ENCODE assay signal across 21 cellular contexts in genomic region chr5:7882926-7883325, GRCh38. TPM values are rescaled to one million over a fixed set of nuclear protein-coding genes. Genes with fewer than 3 reads are reported as not detected.
DNase-seq lines count a peak whose midpoint lies in the region; ATAC-seq, FAIRE-seq and TF ChIP-seq lines count a peak whose summit lies in the region.
"Had no signal": no experiment of that assay in that cellular context is flagged by ENCODE, and none has a peak within 500 bp of the region (broad histone marks: within the 10 kb centered on the region; RNA-seq: fewer than 3 reads in every experiment).

No MANE protein-coding gene starts in this region.

- H3K27me3 ChIP-seq in CD4-positive, CD25-positive, alpha-beta regulatory T cell (ENCODE audit: control insufficient read depth, insufficient read depth, low read length) = no peaks in the 10 kb centered on the region
- H3K27me3 ChIP-seq in dorsolateral prefrontal cortex = no peaks in the 10 kb centered on the region
- H3K27me3 ChIP-seq: SJCRH30 had no signal

- TF ChIP-seq POLR2A in GM12891 (IDR thresholded peaks at IDR 0.05; ENCODE audit: low read depth, low read length) = no peak

- H3K4me1 ChIP-seq in CD4-positive, CD25-positive, alpha-beta regulatory T cell (ENCODE audit: control insufficient read depth, insufficient read depth, low read length, poor library complexity, severe bottlenecking) = peaks cover 11% of the 10 kb centered on the region
- H3K4me1 ChIP-seq: SJCRH30 had no signal

- DNase-seq in CD4-positive, CD25-positive, alpha-beta regulatory T cell = no peak
- DNase-seq in NCI-H187 treated with DMSO at 0.1 percent for 48 hours (lab: John Stamatoyannopoulos, UW) (peak; percentile 21), dorsolateral prefrontal cortex (no peak), progenitor cell of endocrine pancreas (ENCODE audit: low spot score, unreplicated experiment) (no peak), MCF 10A (ENCODE audit: unreplicated experiment) (no peak), KBM-7 (no peak), GM12891 (ENCODE audit: insufficient read length, low spot score) (no peak)
- DNase-seq: Calu3; CD8-positive, alpha-beta T cell; HFFc6; NCI-H1092; NCI-H1436 treated with DMSO at 0.1 percent for 48 hours; NCI-H2081; NCI-H510A treated with DMSO at 0.1 percent for 48 hours; NCI-H774; SJCRH30 had no signal

- peak overlapping the region in 2 of 3 donors; percentile 17 to 43 for H3K27ac Mint-ChIP-seq in CD4-positive, CD25-positive, alpha-beta regulatory T cell
- peak overlapping the region; percentile 37 for H3K27ac Mint-ChIP-seq in progenitor cell of endocrine pancreas
- H3K27ac Mint-ChIP-seq in MCF 10A (ENCODE audit: low read depth, unreplicated experiment) = no peak overlapping the region
- H3K27ac Mint-ChIP-seq: CD8-positive, alpha-beta T cell; HFFc6 had no signal

- H3K36me3 ChIP-seq in CD4-positive, CD25-positive, alpha-beta regulatory T cell (ENCODE audit: control insufficient read depth, insufficient read depth, low read length) = peaks cover 85% of the 10 kb centered on the region

- POLR2A ChIA-PET in MCF 10A (lab: Yijun Ruan, JAX) = interaction anchor here (0.7 kb wide), 1 partner anchor 15 kb away, joined by 3 read pairs; no protein-coding TSS in a partner anchor

- peaks cover 21 to 50% (median 30%) of the 10 kb centered on the region in 4 donors for H3K4me1 Mint-ChIP-seq in CD4-positive, CD25-positive, alpha-beta regulatory T cell
- H3K4me1 Mint-ChIP-seq in progenitor cell of endocrine pancreas (ENCODE audit: low read depth) (peaks cover 9% of the 10 kb centered on the region), MCF 10A (ENCODE audit: insufficient read depth, unreplicated experiment) (peaks cover 13% of the 10 kb centered on the region)

- BruUV-seq in MCF 10A (replicated peaks; lab: Mats Ljungman, UMichigan) = no TSS peak

- H3K9me3 ChIP-seq in CD4-positive, CD25-positive, alpha-beta regulatory T cell (ENCODE audit: control insufficient read depth in 2 of 2, low read length in 2 of 2) = no peaks in the 10 kb centered on the region
- H3K9me3 ChIP-seq: SJCRH30 had no signal

- no peaks in the 10 kb centered on the region for H3K9me3 Mint-ChIP-seq in CD4-positive, CD25-positive, alpha-beta regulatory T cell
- H3K9me3 Mint-ChIP-seq in progenitor cell of endocrine pancreas (ENCODE audit: low read depth) (no peaks in the 10 kb centered on the region), MCF 10A (ENCODE audit: unreplicated experiment) (no peaks in the 10 kb centered on the region)
- H3K9me3 Mint-ChIP-seq: CD8-positive, alpha-beta T cell; HFFc6 had no signal

- H3K4me3 ChIP-seq in CD4-positive, CD25-positive, alpha-beta regulatory T cell (ENCODE audit: low read depth, low read length) = no peak overlapping the region
- H3K4me3 ChIP-seq in dorsolateral prefrontal cortex = no peak overlapping the region
- H3K4me3 ChIP-seq: SJCRH30 had no signal

- ATAC-seq in CD4-positive, CD25-positive, alpha-beta regulatory T cell (ENCODE audit: low read depth in 2 of 2) = no peak
- ATAC-seq in HG02610 (IDR thresholded peaks at IDR 0.05; ENCODE audit: unreplicated experiment) = no peak
- ATAC-seq: CD8-positive, alpha-beta T cell had no signal

- peaks cover 47% of the 10 kb centered on the region for H3K36me3 Mint-ChIP-seq in CD4-positive, CD25-positive, alpha-beta regulatory T cell
- H3K36me3 Mint-ChIP-seq in progenitor cell of endocrine pancreas (ENCODE audit: insufficient read depth) = peaks cover 25% of the 10 kb centered on the region
- H3K36me3 Mint-ChIP-seq in MCF 10A (ENCODE audit: insufficient read depth, unreplicated experiment) = peaks cover 76% of the 10 kb centered on the region

- TF ChIP-seq CTCF in dorsolateral prefrontal cortex (IDR thresholded peaks at IDR 0.05 in 54 of 56, conservative IDR thresholded peaks at IDR 0.05 in 2 of 56; ENCODE audit: low read depth in 1 of 56, partially characterized antibody in 56 of 56) (peak in 1 of 56 donors; percentile 12), progenitor cell of endocrine pancreas (IDR thresholded peaks at IDR 0.05; ENCODE audit: unreplicated experiment) (no peak), MCF 10A (IDR thresholded peaks at IDR 0.05; ENCODE audit: unreplicated experiment) (no peak)

- H3K27me3 Mint-ChIP-seq in CD4-positive, CD25-positive, alpha-beta regulatory T cell = no peaks in the 10 kb centered on the region
- no peaks in the 10 kb centered on the region for H3K27me3 Mint-ChIP-seq in progenitor cell of endocrine pancreas
- no peaks in the 10 kb centered on the region for H3K27me3 Mint-ChIP-seq in MCF 10A (ENCODE audit: insufficient read depth, unreplicated experiment)

- H3K4me3 Mint-ChIP-seq in CD4-positive, CD25-positive, alpha-beta regulatory T cell = no peak overlapping the region
- H3K4me3 Mint-ChIP-seq in progenitor cell of endocrine pancreas (ENCODE audit: low read depth) (no peak overlapping the region), MCF 10A (ENCODE audit: unreplicated experiment) (no peak overlapping the region)
- H3K4me3 Mint-ChIP-seq: CD8-positive, alpha-beta T cell; HFFc6 had no signal

- H3K27ac ChIP-seq in CD4-positive, CD25-positive, alpha-beta regulatory T cell (ENCODE audit: insufficient read depth, low read length, poor library complexity, severe bottlenecking) = no peak overlapping the region
- peak overlapping the region; percentile 3 to 99 (median 94) for H3K27ac ChIP-seq in dorsolateral prefrontal cortex
- H3K27ac ChIP-seq: KMS-11, SJCRH30 had no signal

- FAIRE-seq in GM12891 (lab: Jason Lieb, UNC) = no peak
- FAIRE-seq: A204.1, H54 had no signal

- intact Hi-C loops in dorsolateral prefrontal cortex (cut with DNase I) (loop anchor here in 1 of 2 donors (5.0 to 10.0 kb wide), 2 partner anchors 959 to 1322 kb away; no protein-coding TSS in a partner anchor), MCF 10A (cut with micrococcal nuclease) (no loop called here)

- in situ Hi-C loops in KBM-7 (cut with MboI; ENCODE audit: low pct_unique_long_range_greater_than_20kb, low sequenced_read_pairs) = no loop called here

- CTCF ChIA-PET in MCF 10A (lab: Yijun Ruan, JAX) = interaction anchor here (1.2 kb wide), 1 partner anchor 11 kb away, joined by 4 read pairs; no protein-coding TSS in a partner anchor

TF ChIP-seq in GM12891, 5 proteins besides CTCF, POLR2A, EP300 and RAD21:
- TF ChIP-seq SPI1 (IDR thresholded peaks at IDR 0.05; ENCODE audit: low read depth, low read length) (no peak), PAX5 (IDR thresholded peaks at IDR 0.05; ENCODE audit: insufficient read depth, low read length, severe bottlenecking) (no peak), TAF1 (IDR thresholded peaks at IDR 0.05; ENCODE audit: low read depth, low read length) (no peak), POU2F2 (IDR thresholded peaks at IDR 0.05; ENCODE audit: low read depth, low read length) (no peak), POLR2AphosphoS5 (IDR thresholded peaks at IDR 0.05; ENCODE audit: low read depth, low read length) (no peak)

RNA-seq across cellular contexts. Expression of gene MTRR, which starts 14.0 kb away (rescaled TPM):
- 101 TPM for total RNA-seq in CD4-positive, CD25-positive, alpha-beta regulatory T cell
- 10 to 100 TPM; 39.1 to 73.5 (median 52.9) TPM for polyA plus RNA-seq in CD4-positive, CD25-positive, alpha-beta regulatory T cell
- total RNA-seq in dorsolateral prefrontal cortex = 100 to 1,000 TPM in 1 of 120 experiments, 10 to 100 TPM in 119; 42.8 to 132 (median 64.0) TPM
- total RNA-seq in progenitor cell of endocrine pancreas = 49.0 and 49.3 TPM in 2 replicates
- total RNA-seq in MCF 10A (2022) = 46.6 and 88.6 TPM in 2 replicates
- polyA plus RNA-seq in GM12891 (2012; ENCODE audit: low read depth, missing spikeins) = 28.2 TPM

RNA-seq across cellular contexts. Expression of gene FASTKD3, which starts 14.1 kb away (rescaled TPM):
- 7.0 TPM for total RNA-seq in CD4-positive, CD25-positive, alpha-beta regulatory T cell
- polyA plus RNA-seq in CD4-positive, CD25-positive, alpha-beta regulatory T cell = 10 to 100 TPM; 11.5 to 16.8 (median 15.6) TPM
- total RNA-seq in dorsolateral prefrontal cortex (10 to 100 TPM in 65 of 120 experiments, 1 to 10 TPM in 55; 4.4 to 16.7 (median 10.2) TPM), progenitor cell of endocrine pancreas (9.4 and 11.1 TPM in 2 replicates), MCF 10A (2022) (7.8 and 7.9 TPM in 2 replicates)
- 7.6 TPM for polyA plus RNA-seq in GM12891 (2012; ENCODE audit: low read depth, missing spikeins)

RNA-seq across cellular contexts. Expression of gene CFAP90, which starts 32.0 kb away (rescaled TPM):
- total RNA-seq in CD4-positive, CD25-positive, alpha-beta regulatory T cell = not detected
- not detected for polyA plus RNA-seq in CD4-positive, CD25-positive, alpha-beta regulatory T cell
- total RNA-seq in dorsolateral prefrontal cortex (10 to 100 TPM in 10 of 120 experiments, 1 to 10 TPM in 110; 2.5 to 20.4 (median 6.8) TPM), progenitor cell of endocrine pancreas (2.1 and 2.8 TPM in 2 replicates), MCF 10A (2022) (not detected in 2 replicates)
- not detected for polyA plus RNA-seq in GM12891 (2012; ENCODE audit: low read depth, missing spikeins)
- total RNA-seq: Calu3; CD8-positive, alpha-beta T cell; HFFc6; HT-29; SJCRH30 had no signal
